Comparison of ENCODE assay signal across 22 cellular contexts in the genomic region with DNA sequence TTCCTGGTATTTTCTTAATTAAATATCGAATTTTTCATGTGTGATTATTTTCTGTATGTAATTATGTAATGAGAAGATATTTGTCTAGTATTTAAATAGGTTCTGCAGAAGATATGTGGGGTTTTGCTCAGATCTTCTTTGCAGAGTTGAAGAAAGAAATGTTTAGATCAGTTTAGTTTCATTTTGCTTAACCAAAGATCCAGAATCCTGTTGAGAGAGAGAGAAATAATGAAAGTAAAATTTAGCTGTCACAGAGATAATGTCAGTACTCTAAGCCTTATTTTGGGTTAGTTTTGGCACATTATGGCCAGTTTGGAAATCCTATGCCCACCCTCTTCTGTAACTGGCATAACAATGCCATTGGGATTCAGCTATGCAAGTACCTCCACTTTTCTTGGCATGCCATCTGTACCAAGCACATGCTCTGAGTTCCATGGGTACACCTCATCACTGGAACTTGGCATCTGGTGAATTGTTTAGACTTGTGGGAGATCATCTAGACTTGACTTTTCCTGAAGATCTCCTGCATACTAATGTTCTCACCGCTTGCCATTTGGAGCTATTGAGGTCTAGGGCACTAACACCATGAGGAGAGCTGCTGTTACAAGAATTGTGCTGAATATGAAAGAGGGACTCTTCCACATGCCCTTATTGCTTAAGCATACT. TPM values are rescaled to one million over a fixed set of nuclear protein-coding genes. Genes with fewer than 3 reads are reported as not detected.
DNase-seq lines count a peak whose midpoint lies in the region; ATAC-seq, FAIRE-seq and TF ChIP-seq lines count a peak whose summit lies in the region.
"Had no signal": no experiment of that assay in that cellular context is flagged by ENCODE, and none has a peak within 500 bp of the region (broad histone marks: within the 10 kb centered on the region; RNA-seq: fewer than 3 reads in every experiment).

No MANE protein-coding gene starts in this region.

- H3K4me1 ChIP-seq in Caco-2: peaks cover 23% of the 10 kb centered on the region
- H3K4me1 ChIP-seq: vagina had no signal

- TF ChIP-seq POLR2A in H54 (IDR thresholded peaks at IDR 0.05; ENCODE audit: low read depth, low read length): no peak

- DNase-seq in AG20443 (ENCODE audit: low spot score) (peak; percentile 25), H54 (ENCODE audit: insufficient read length, low spot score) (no peak), myocyte (ENCODE audit: low read depth) (peak; percentile 33), GM10266 (ENCODE audit: extremely low spot score) (no peak), Caco-2 (no peak), NCI-H526 treated with DMSO at 0.1 percent for 48 hours (lab: John Stamatoyannopoulos, UW) (no peak)
- no peak for DNase-seq in activated naive CD8-positive, alpha-beta T cell treated with anti-CD3 and anti-CD28 coated beads, Interleukin-2, amount 50 U/mL, for 24 hours
- DNase-seq: activated CD4-positive, alpha-beta memory T cell treated with anti-CD3 and anti-CD28 coated beads, Interleukin-2, amount 10 ng/mL, durations not matched to agents 7 days and 5 days; activated gamma-delta T cell; hypothalamus; Kasumi-1; NCI-H2081 treated with DMSO at 0.1 percent for 48 hours; SHP77; sigmoid colon; stimulated activated CD4-positive, alpha-beta T cell treated with anti-CD3 and anti-CD28 coated beads, Interleukin-4, amount 100 ng/mL, for 4 hours; stimulated activated naive B cell treated with anti-CD40 and anti-IgM and Interleukin-4, amounts not matched to agents 10 μg/mL and 1 μg/mL and 100 μg/mL, for 72 hours had no signal

- FAIRE-seq in H54 (lab: Jason Lieb, UNC): peak; percentile 50
- FAIRE-seq: GM18507 had no signal

- POLR2A ChIA-PET in Caco-2 (lab: Charles Lee): no interaction called here

- H3K9me3 ChIP-seq in Caco-2: no peaks in the 10 kb centered on the region
- H3K9me3 ChIP-seq: sigmoid colon, vagina had no signal

- peaks cover 43% of the 10 kb centered on the region for H3K36me3 Mint-ChIP-seq in activated naive CD8-positive, alpha-beta T cell treated with anti-CD3 and anti-CD28 coated beads, Interleukin-2, amount 50 U/mL, for 24 hours (ENCODE audit: low read depth)
- H3K36me3 Mint-ChIP-seq in Caco-2 (ENCODE audit: insufficient read depth, unreplicated experiment): no peaks in the 10 kb centered on the region

- H3K4me3 ChIP-seq in Caco-2 (ENCODE audit: low read depth, low read length): no peak overlapping the region
- H3K4me3 ChIP-seq: sigmoid colon, vagina had no signal

- peak overlapping the region; percentile 17 for H3K27ac Mint-ChIP-seq in activated naive CD8-positive, alpha-beta T cell treated with anti-CD3 and anti-CD28 coated beads, Interleukin-2, amount 50 U/mL, for 24 hours
- H3K27ac Mint-ChIP-seq in Caco-2 (ENCODE audit: unreplicated experiment): no peak overlapping the region
- H3K27ac Mint-ChIP-seq: activated CD4-positive, alpha-beta memory T cell treated with anti-CD3 and anti-CD28 coated beads, Interleukin-2, amount 10 ng/mL, durations not matched to agents 7 days and 5 days; stimulated activated naive B cell treated with anti-CD40 and anti-IgM and Interleukin-4, amounts not matched to agents 10 μg/mL and 1 μg/mL and 100 μg/mL, for 72 hours had no signal

- no peak for ATAC-seq in activated naive CD8-positive, alpha-beta T cell treated with anti-CD3 and anti-CD28 coated beads, Interleukin-2, amount 50 U/mL, for 24 hours
- ATAC-seq: stimulated activated naive B cell treated with anti-CD40 and anti-IgM and Interleukin-4, amounts not matched to agents 10 μg/mL and 1 μg/mL and 100 μg/mL, for 72 hours had no signal

- no peaks in the 10 kb centered on the region for H3K27me3 ChIP-seq in Caco-2 (replicated peaks; ENCODE audit: control insufficient read depth, insufficient read depth, low read length)
- H3K27me3 ChIP-seq: sigmoid colon, vagina had no signal

- BruUV-seq in Caco-2 (replicated peaks; lab: Mats Ljungman, UMichigan): no TSS peak

- no peak for TF ChIP-seq CTCF in GM10266 (IDR thresholded peaks at IDR 0.05; ENCODE audit: control insufficient read depth, insufficient read depth, low read depth, missing control alignments)
- no peak for TF ChIP-seq CTCF in Caco-2 (IDR thresholded peaks at IDR 0.05; ENCODE audit: insufficient read depth in 1 of 2, low read depth in 1 of 2, low read length in 1 of 2, severe bottlenecking in 1 of 2, unreplicated experiment in 1 of 2)

- intact Hi-C loops in Caco-2 (cut with micrococcal nuclease; ENCODE audit: unreplicated experiment): no loop called here

- no peak overlapping the region for H3K4me3 Mint-ChIP-seq in activated naive CD8-positive, alpha-beta T cell treated with anti-CD3 and anti-CD28 coated beads, Interleukin-2, amount 50 U/mL, for 24 hours
- no peak overlapping the region for H3K4me3 Mint-ChIP-seq in Caco-2 (ENCODE audit: unreplicated experiment)
- H3K4me3 Mint-ChIP-seq: activated CD4-positive, alpha-beta memory T cell treated with anti-CD3 and anti-CD28 coated beads, Interleukin-2, amount 10 ng/mL, durations not matched to agents 7 days and 5 days; central memory CD8-positive, alpha-beta T cell; neural crest cell; stimulated activated naive B cell treated with anti-CD40 and anti-IgM and Interleukin-4, amounts not matched to agents 10 μg/mL and 1 μg/mL and 100 μg/mL, for 72 hours had no signal

- peaks cover 19% of the 10 kb centered on the region for H3K4me1 Mint-ChIP-seq in activated naive CD8-positive, alpha-beta T cell treated with anti-CD3 and anti-CD28 coated beads, Interleukin-2, amount 50 U/mL, for 24 hours
- H3K4me1 Mint-ChIP-seq in Caco-2 (ENCODE audit: low read depth, unreplicated experiment): peaks cover 14% of the 10 kb centered on the region
- H3K4me1 Mint-ChIP-seq: neural crest cell; stimulated activated naive B cell treated with anti-CD40 and anti-IgM and Interleukin-4, amounts not matched to agents 10 μg/mL and 1 μg/mL and 100 μg/mL, for 72 hours had no signal

- CTCF ChIA-PET in Caco-2 (lab: Charles Lee): no interaction called here

- no peaks in the 10 kb centered on the region for H3K27me3 Mint-ChIP-seq in activated naive CD8-positive, alpha-beta T cell treated with anti-CD3 and anti-CD28 coated beads, Interleukin-2, amount 50 U/mL, for 24 hours
- H3K27me3 Mint-ChIP-seq in Caco-2 (ENCODE audit: insufficient read depth, unreplicated experiment): no peaks in the 10 kb centered on the region
- H3K27me3 Mint-ChIP-seq: activated CD4-positive, alpha-beta memory T cell treated with anti-CD3 and anti-CD28 coated beads, Interleukin-2, amount 10 ng/mL, durations not matched to agents 7 days and 5 days; central memory CD8-positive, alpha-beta T cell; stimulated activated naive B cell treated with anti-CD40 and anti-IgM and Interleukin-4, amounts not matched to agents 10 μg/mL and 1 μg/mL and 100 μg/mL, for 72 hours had no signal

- H3K36me3 ChIP-seq in Caco-2 (ENCODE audit: control insufficient read depth, insufficient read depth, low read length): no peaks in the 10 kb centered on the region
- H3K36me3 ChIP-seq: vagina had no signal

- no peaks in the 10 kb centered on the region for H3K9me3 Mint-ChIP-seq in activated naive CD8-positive, alpha-beta T cell treated with anti-CD3 and anti-CD28 coated beads, Interleukin-2, amount 50 U/mL, for 24 hours
- H3K9me3 Mint-ChIP-seq in Caco-2 (ENCODE audit: unreplicated experiment): no peaks in the 10 kb centered on the region
- H3K9me3 Mint-ChIP-seq: activated CD4-positive, alpha-beta memory T cell treated with anti-CD3 and anti-CD28 coated beads, Interleukin-2, amount 10 ng/mL, durations not matched to agents 7 days and 5 days; central memory CD8-positive, alpha-beta T cell; stimulated activated naive B cell treated with anti-CD40 and anti-IgM and Interleukin-4, amounts not matched to agents 10 μg/mL and 1 μg/mL and 100 μg/mL, for 72 hours had no signal

RNA-seq across cellular contexts. Expression of gene PLSCR1, which starts 30.9 kb away (rescaled TPM):
- total RNA-seq in myocyte (33.8 and 70.5 TPM in 2 replicates), Caco-2 (2022) (112 and 116 TPM in 2 replicates)
- 20.2 TPM for polyA plus RNA-seq in myocyte (2012)

RNA-seq across cellular contexts. Expression of gene PLSCR2, which starts 44.2 kb away (rescaled TPM):
- total RNA-seq in myocyte (not detected in 2 replicates), Caco-2 (2022) (not detected in 2 replicates)
- polyA plus RNA-seq in myocyte (2012): not detected
- total RNA-seq: activated CD4-positive, alpha-beta memory T cell treated with anti-CD3 and anti-CD28 coated beads, Interleukin-2, amount 10 ng/mL, durations not matched to agents 7 days and 5 days; lower leg skin; neural crest cell; sigmoid colon; vagina had no signal
- polyA plus RNA-seq: esophagus had no signal

Comparison
In these comparisons a context has a peak if more than half of its experiments do, and no peak if none do; other contexts are left out.
1. DNase-seq: peak in AG20443 (single experiment) and myocyte (single experiment); none in H54 (single experiment), activated naive CD8-positive, alpha-beta T cell treated with anti-CD3 and anti-CD28 coated beads, Interleukin-2, amount 50 U/mL, for 24 hours (single experiment), GM10266 (single experiment), Caco-2 (0 of 2) and NCI-H526 treated with DMSO at 0.1 percent for 48 hours (single experiment).